28 cellular contexts compared by ENCODE assay signal in genomic region chr3:66953934-66954333, GRCh38.
"Had no signal": no experiment of that assay in that cellular context is flagged by ENCODE, and none has a peak within 500 bp of the region (broad histone marks: within the 10 kb centered on the region; RNA-seq: fewer than 3 reads in every experiment).

No MANE protein-coding gene starts in this region.

- ATAC-seq: effector memory CD8-positive, alpha-beta T cell; esophagus mucosa; foreskin keratinocyte; gastrocnemius medialis; gastroesophageal sphincter; heart left ventricle; heart right ventricle had no signal

- H3K4me1 ChIP-seq: esophagus muscularis mucosa, esophagus squamous epithelium, foreskin keratinocyte, gastrocnemius medialis, gastroesophageal sphincter, heart left ventricle, heart right ventricle had no signal

- H3K4me3 ChIP-seq: colonic mucosa, coronary artery, dorsolateral prefrontal cortex, esophagus muscularis mucosa, esophagus squamous epithelium, gastrocnemius medialis, gastroesophageal sphincter, heart left ventricle, heart right ventricle had no signal

- DNase-seq: colonic mucosa; cortex of kidney; dermis blood vessel endothelial cell; dorsolateral prefrontal cortex; effector CD4-positive, alpha-beta T cell; effector CD8-positive, alpha-beta T cell; effector memory CD4-positive, alpha-beta T cell; effector memory CD8-positive, alpha-beta T cell; endodermal cell; erythroblast; esophagus squamous epithelium; foreskin fibroblast; foreskin keratinocyte; foreskin melanocyte; gastrocnemius medialis; glutamatergic neuron; head of caudate nucleus; heart left ventricle; heart right ventricle had no signal

- H3K27me3 ChIP-seq: colonic mucosa, esophagus muscularis mucosa had no signal

- H3K9me3 ChIP-seq: colonic mucosa, esophagus muscularis mucosa, esophagus squamous epithelium, gastrocnemius medialis, gastroesophageal sphincter, heart left ventricle, heart right ventricle had no signal

- H3K36me3 ChIP-seq: colonic mucosa, esophagus muscularis mucosa, esophagus squamous epithelium, gastrocnemius medialis, gastroesophageal sphincter, heart left ventricle, heart right ventricle had no signal

- H3K27ac ChIP-seq: colonic mucosa, coronary artery, dorsolateral prefrontal cortex, epithelial cell of prostate, esophagus muscularis mucosa, esophagus squamous epithelium, foreskin keratinocyte, gastrocnemius medialis, gastroesophageal sphincter, heart left ventricle, heart right ventricle had no signal

- FAIRE-seq: colon, endometrium, endothelial cell of umbilical vein, frontal cortex had no signal
